ENCODE assay signal across 18 cellular contexts in genomic region chr6:112036088-112036637, GRCh38. TPM values are rescaled to one million over a fixed set of nuclear protein-coding genes. Genes with fewer than 3 reads are reported as not detected.
DNase-seq lines count a peak whose midpoint lies in the region; ATAC-seq and TF ChIP-seq lines count a peak whose summit lies in the region.
"Had no signal": no experiment of that assay in that cellular context is flagged by ENCODE, and none has a peak within 500 bp of the region (broad histone marks: within the 10 kb centered on the region; RNA-seq: fewer than 3 reads in every experiment).

No MANE protein-coding gene starts in this region.

- H2BK5ac ChIP-seq in mesenchymal stem cell (ENCODE audit: low read depth, low read length, poor library complexity, severe bottlenecking): no peak overlapping the region

- CTCF ChIA-PET in SK-N-SH (lab: Yijun Ruan, JAX): interaction anchor here (0.5 to 2.0 kb wide), 5 partner anchors 127 to 733 kb away, joined by 3 to 6 read pairs (median 3); no protein-coding TSS in a partner anchor

- no peaks in the 10 kb centered on the region for H3K9me3 ChIP-seq in mesenchymal stem cell (ENCODE audit: control insufficient read depth, low read length)
- H3K9me3 ChIP-seq in subcutaneous abdominal adipose tissue (ENCODE audit: control insufficient read depth in 5 of 5, low read length in 5 of 5): no peaks in the 10 kb centered on the region
- no peaks in the 10 kb centered on the region for H3K9me3 ChIP-seq in SK-N-SH
- H3K9me3 ChIP-seq: pancreas had no signal

- H3K4me3 Mint-ChIP-seq in activated T-cell treated with anti-CD3 and anti-CD28 coated beads, Interleukin-2, amount 50 U/mL, for 4 hours: no peak overlapping the region
- no peak overlapping the region for H3K4me3 Mint-ChIP-seq in activated T-helper 2 cell treated with anti-CD3 and anti-CD28 coated beads, Interferon-gamma antibody, Interleukin-2, Interleukin-4, amounts not matched to agents 10 μg/mL and 5 μg/mL and 100 μg/mL, durations not matched to agents 14 hours and 24 hours and 36 hours (ENCODE audit: low read depth)

- peak overlapping the region; percentile 68 for H3K9ac ChIP-seq in mesenchymal stem cell (ENCODE audit: low read length)
- H3K9ac ChIP-seq in subcutaneous abdominal adipose tissue (ENCODE audit: low read length in 5 of 5): peak overlapping the region in 3 of 5 donors; percentile 11 to 55 (median 18)
- no peak overlapping the region for H3K9ac ChIP-seq in SK-N-SH

- TF ChIP-seq EP300 in SK-N-SH (IDR thresholded peaks at IDR 0.05; ENCODE audit: borderline replicate concordance in 1 of 2, low read depth in 1 of 2, low read length in 1 of 2): no peak

- no peak overlapping the region for H4K91ac ChIP-seq in mesenchymal stem cell (ENCODE audit: low read length)

- no peak for TF ChIP-seq CTCF in SK-N-SH (IDR thresholded peaks at IDR 0.05)

- peak overlapping the region in 1 of 2 experiments; percentile 37 for H2BK12ac ChIP-seq in mesenchymal stem cell (ENCODE audit: low read length in 2 of 2)

- no peaks in the 10 kb centered on the region for H4K20me1 ChIP-seq in SK-N-SH (ENCODE audit: insufficient read depth)

- H3K27me3 ChIP-seq in mesenchymal stem cell (ENCODE audit: control insufficient read depth in 1 of 2, insufficient read depth in 1 of 2, low read length in 2 of 2): no peaks in the 10 kb centered on the region
- peaks cover 0 to 4% (median 0%) of the 10 kb centered on the region in 5 donors for H3K27me3 ChIP-seq in subcutaneous abdominal adipose tissue (ENCODE audit: control insufficient read depth in 5 of 5, insufficient read depth in 4 of 5, low read length in 5 of 5)
- H3K27me3 ChIP-seq in SK-N-SH (ENCODE audit: insufficient read depth): no peaks in the 10 kb centered on the region
- H3K27me3 ChIP-seq: pancreas had no signal

- H2BK120ac ChIP-seq in mesenchymal stem cell (ENCODE audit: low read depth, low read length): no peak overlapping the region

- no peak for DNase-seq in activated T-cell treated with anti-CD3 and anti-CD28 coated beads, Interleukin-2, amount 50 U/mL, for 4 hours
- DNase-seq in activated T-cell treated with anti-CD3 and anti-CD28 coated beads for 4 hours (no peak), mesenchymal stem cell (no peak), SK-N-SH (no peak), SW 1271 (lab: John Stamatoyannopoulos, UW) (no peak)
- no peak for DNase-seq in activated T-helper 2 cell treated with anti-CD3 and anti-CD28 coated beads, Interferon-gamma antibody, Interleukin-2, Interleukin-4, amounts not matched to agents 10 μg/mL and 5 μg/mL and 100 μg/mL, durations not matched to agents 14 hours and 24 hours and 36 hours (ENCODE audit: low spot score)
- DNase-seq in activated CD4-positive, CD25-positive, alpha-beta regulatory T cell (lab: John Stamatoyannopoulos, UW): no peak
- DNase-seq: ACHN; activated effector memory CD4-positive, alpha-beta T cell treated with Interleukin-2 at 50 U/mL for 16 hours; CD4-positive, CD25-positive, alpha-beta regulatory T cell; hypothalamus; NCI-H1436 treated with DMSO at 0.1 percent for 48 hours; pancreas; stimulated activated CD4-positive, alpha-beta T cell treated with anti-CD3 and anti-CD28 coated beads, Interleukin-12 subunit alpha, Interleukin-12 subunit beta, amount 100 ng/mL, for 4 hours had no signal

- no peak overlapping the region for H4K8ac ChIP-seq in mesenchymal stem cell (ENCODE audit: low read length)

- intact Hi-C loops in activated T-helper 2 cell treated with anti-CD3 and anti-CD28 coated beads, Interferon-gamma antibody, Interleukin-2, Interleukin-4, amounts not matched to agents 10 μg/mL and 5 μg/mL and 100 μg/mL, durations not matched to agents 14 hours and 24 hours and 36 hours (cut with micrococcal nuclease): loop anchor here (1.0 kb wide), 3 partner anchors 8 to 232 kb away; no protein-coding TSS in a partner anchor

- H3K27ac Mint-ChIP-seq in activated T-helper 2 cell treated with anti-CD3 and anti-CD28 coated beads, Interferon-gamma antibody, Interleukin-2, Interleukin-4, amounts not matched to agents 10 μg/mL and 5 μg/mL and 100 μg/mL, durations not matched to agents 14 hours and 24 hours and 36 hours: peak overlapping the region; percentile 84

- H3K23ac ChIP-seq in mesenchymal stem cell (ENCODE audit: low read length in 2 of 2): no peak overlapping the region

- no peak for TF ChIP-seq RAD21 in SK-N-SH (IDR thresholded peaks at IDR 0.05; ENCODE audit: low read length)

- no peaks in the 10 kb centered on the region for H3K9me3 Mint-ChIP-seq in activated T-cell treated with anti-CD3 and anti-CD28 coated beads, Interleukin-2, amount 50 U/mL, for 4 hours
- H3K9me3 Mint-ChIP-seq in activated T-helper 2 cell treated with anti-CD3 and anti-CD28 coated beads, Interferon-gamma antibody, Interleukin-2, Interleukin-4, amounts not matched to agents 10 μg/mL and 5 μg/mL and 100 μg/mL, durations not matched to agents 14 hours and 24 hours and 36 hours: no peaks in the 10 kb centered on the region
- H3K9me3 Mint-ChIP-seq: CD4-positive, CD25-positive, alpha-beta regulatory T cell had no signal

- 73% methylated on average over 4 of the region's 4 CpGs for WGBS in mesenchymal stem cell
- 94% methylated on average over 3 of the region's 4 CpGs for WGBS in SK-N-SH (ENCODE audit: low lambda C conversion rate)

- H3K79me1 ChIP-seq in mesenchymal stem cell (replicated peaks; ENCODE audit: low read length, poor library complexity, severe bottlenecking): no peaks in the 10 kb centered on the region

- H3K4me3 ChIP-seq in mesenchymal stem cell (ENCODE audit: insufficient read depth in 1 of 2, low read depth in 1 of 2, low read length in 2 of 2) (no peak overlapping the region), subcutaneous abdominal adipose tissue (ENCODE audit: low read depth in 1 of 5, low read length in 5 of 5) (no peak overlapping the region), SK-N-SH (ENCODE audit: low read depth in 2 of 2, low read length in 1 of 2) (no peak overlapping the region)
- H3K4me3 ChIP-seq: pancreas had no signal

- H3K79me2 ChIP-seq in SK-N-SH (ENCODE audit: insufficient read depth): no peaks in the 10 kb centered on the region

- H3K27ac ChIP-seq in mesenchymal stem cell (ENCODE audit: low read length, poor library complexity, severe bottlenecking): no peak overlapping the region
- peak overlapping the region; percentile 98 for H3K27ac ChIP-seq in subcutaneous abdominal adipose tissue (ENCODE audit: low read depth, low read length)
- H3K27ac ChIP-seq in SK-N-SH (ENCODE audit: low read depth in 2 of 2, low read length in 1 of 2): peak overlapping the region in 1 of 2 experiments; percentile 87; a peak in 2 of 4 replicates
- H3K27ac ChIP-seq: pancreas had no signal

- H2AFZ ChIP-seq in mesenchymal stem cell (ENCODE audit: low read depth, low read length) (no peak overlapping the region), SK-N-SH (ENCODE audit: low read depth) (no peak overlapping the region)

- H3K4me1 ChIP-seq in mesenchymal stem cell (ENCODE audit: control insufficient read depth, insufficient read depth, low read depth, low read length): peaks cover 12% of the 10 kb centered on the region
- H3K4me1 ChIP-seq in subcutaneous abdominal adipose tissue (ENCODE audit: control insufficient read depth in 5 of 5, insufficient read depth in 5 of 5, low read length in 5 of 5): peaks cover 27 to 94% (median 78%) of the 10 kb centered on the region in 5 donors
- H3K4me1 ChIP-seq in SK-N-SH (ENCODE audit: control insufficient read depth in 1 of 2, insufficient read depth in 2 of 2, low read depth in 1 of 2, low read length in 1 of 2): peaks cover 3 to 24% of the 10 kb centered on the region in 2 experiments
- H3K4me1 ChIP-seq: pancreas had no signal

- peaks cover 64% of the 10 kb centered on the region for H3K4me1 Mint-ChIP-seq in activated T-cell treated with anti-CD3 and anti-CD28 coated beads, Interleukin-2, amount 50 U/mL, for 4 hours (ENCODE audit: low read depth)
- H3K4me1 Mint-ChIP-seq in activated T-helper 2 cell treated with anti-CD3 and anti-CD28 coated beads, Interferon-gamma antibody, Interleukin-2, Interleukin-4, amounts not matched to agents 10 μg/mL and 5 μg/mL and 100 μg/mL, durations not matched to agents 14 hours and 24 hours and 36 hours (ENCODE audit: low read depth): peaks cover 67% of the 10 kb centered on the region

- peak overlapping the region in 1 of 2 experiments; percentile 61 for H3K18ac ChIP-seq in mesenchymal stem cell (ENCODE audit: low read depth in 1 of 2, low read length in 2 of 2)

- H3K9me2 ChIP-seq in SK-N-SH: no peaks in the 10 kb centered on the region

- no peaks in the 10 kb centered on the region for H3K27me3 Mint-ChIP-seq in activated T-cell treated with anti-CD3 and anti-CD28 coated beads, Interleukin-2, amount 50 U/mL, for 4 hours (ENCODE audit: low read depth)
- H3K27me3 Mint-ChIP-seq in activated T-helper 2 cell treated with anti-CD3 and anti-CD28 coated beads, Interferon-gamma antibody, Interleukin-2, Interleukin-4, amounts not matched to agents 10 μg/mL and 5 μg/mL and 100 μg/mL, durations not matched to agents 14 hours and 24 hours and 36 hours (ENCODE audit: low read depth): no peaks in the 10 kb centered on the region
- H3K27me3 Mint-ChIP-seq: CD4-positive, CD25-positive, alpha-beta regulatory T cell had no signal

- no peak overlapping the region for H2BK15ac ChIP-seq in mesenchymal stem cell (ENCODE audit: low read depth, poor library complexity, severe bottlenecking)

- no peaks in the 10 kb centered on the region for H3K36me3 Mint-ChIP-seq in activated T-cell treated with anti-CD3 and anti-CD28 coated beads, Interleukin-2, amount 50 U/mL, for 4 hours (ENCODE audit: insufficient read depth)
- H3K36me3 Mint-ChIP-seq in activated T-helper 2 cell treated with anti-CD3 and anti-CD28 coated beads, Interferon-gamma antibody, Interleukin-2, Interleukin-4, amounts not matched to agents 10 μg/mL and 5 μg/mL and 100 μg/mL, durations not matched to agents 14 hours and 24 hours and 36 hours (ENCODE audit: low read depth): peaks cover 6% of the 10 kb centered on the region
- H3K36me3 Mint-ChIP-seq: CD4-positive, CD25-positive, alpha-beta regulatory T cell had no signal

- no peak overlapping the region for H3K4ac ChIP-seq in mesenchymal stem cell (ENCODE audit: low read depth in 1 of 2, low read length in 2 of 2)

- POLR2A ChIA-PET in SK-N-SH (lab: Yijun Ruan, JAX): no interaction called here

- peak; percentile 32 for ATAC-seq in activated T-cell treated with anti-CD3 and anti-CD28 coated beads, Interleukin-2, amount 50 U/mL, for 4 hours

- no peak overlapping the region for H3K4me2 ChIP-seq in mesenchymal stem cell (ENCODE audit: low read length, poor library complexity, severe bottlenecking)
- H3K4me2 ChIP-seq in SK-N-SH: no peak overlapping the region

- no peak overlapping the region for H3K14ac ChIP-seq in mesenchymal stem cell (ENCODE audit: low read length in 2 of 2)

- peaks cover 26% of the 10 kb centered on the region for H3F3A ChIP-seq in SK-N-SH (replicated peaks; ENCODE audit: insufficient read depth)

- H2AK5ac ChIP-seq in mesenchymal stem cell (ENCODE audit: low read length, severe bottlenecking): peak overlapping the region; percentile 64

- no peaks in the 10 kb centered on the region for H3K36me3 ChIP-seq in mesenchymal stem cell (ENCODE audit: control insufficient read depth in 1 of 2, insufficient read depth in 2 of 2, low read depth in 1 of 2, low read length in 2 of 2)
- H3K36me3 ChIP-seq in subcutaneous abdominal adipose tissue (ENCODE audit: control insufficient read depth in 5 of 5, insufficient read depth in 5 of 5, low read length in 5 of 5): no peaks in the 10 kb centered on the region
- no peaks in the 10 kb centered on the region for H3K36me3 ChIP-seq in SK-N-SH (replicated peaks in 1 of 2; ENCODE audit: control insufficient read depth in 1 of 2, insufficient read depth in 2 of 2, low read length in 1 of 2)
- H3K36me3 ChIP-seq: pancreas had no signal

RNA-seq across cellular contexts. Expression of gene CCN6, which starts 17.7 kb away (rescaled TPM):
- total RNA-seq in activated T-cell treated with anti-CD3 and anti-CD28 coated beads, Interleukin-2, amount 50 U/mL, for 4 hours: under 1 TPM; 0.43 to 0.90 (median 0.58) TPM
- total RNA-seq in activated T-helper 2 cell treated with anti-CD3 and anti-CD28 coated beads, Interferon-gamma antibody, Interleukin-2, Interleukin-4, amounts not matched to agents 10 μg/mL and 5 μg/mL and 100 μg/mL, durations not matched to agents 14 hours and 24 hours and 36 hours: 0.34 TPM in 1 of 2 replicates, not detected in the other
- not detected for polyA plus RNA-seq in mesenchymal stem cell (2013, experiment 1 of 2)
- 0.05 TPM for polyA plus RNA-seq in mesenchymal stem cell (2013, experiment 2 of 2)
- not detected in 2 replicates for polyA plus RNA-seq in SK-N-SH (2012; rRNA removed)
- polyA plus RNA-seq in SK-N-SH (2012; cell fraction: cytosol; rRNA removed): not detected in 2 replicates
- polyA plus RNA-seq in SK-N-SH (2012; cell fraction: nucleus; rRNA removed): not detected in 2 replicates
- total RNA-seq: CD4-positive, CD25-positive, alpha-beta regulatory T cell; H1; HT1080; pancreas; T-helper 2 cell treated with Interferon-gamma antibody and Interleukin-4, amounts not matched to agents 100 ng/mL and 5 ng/mL, for 36 hours had no signal
- polyA plus RNA-seq: H1, pancreas had no signal

RNA-seq across cellular contexts. Expression of gene TUBE1, which starts 51.1 kb away (rescaled TPM):
- 10 to 100 TPM; 36.3 to 55.3 (median 42.6) TPM for total RNA-seq in activated T-cell treated with anti-CD3 and anti-CD28 coated beads, Interleukin-2, amount 50 U/mL, for 4 hours
- total RNA-seq in activated T-helper 2 cell treated with anti-CD3 and anti-CD28 coated beads, Interferon-gamma antibody, Interleukin-2, Interleukin-4, amounts not matched to agents 10 μg/mL and 5 μg/mL and 100 μg/mL, durations not matched to agents 14 hours and 24 hours and 36 hours: 21.0 and 24.3 TPM in 2 replicates
- 8.3 TPM for polyA plus RNA-seq in mesenchymal stem cell (2013, experiment 1 of 2)
- 8.9 TPM for polyA plus RNA-seq in mesenchymal stem cell (2013, experiment 2 of 2)
- polyA plus RNA-seq in SK-N-SH (2012; rRNA removed): 11.9 and 14.6 TPM in 2 replicates
- polyA plus RNA-seq in SK-N-SH (2012; cell fraction: cytosol; rRNA removed): 9.9 and 10.9 TPM in 2 replicates
- 22.4 and 46.4 TPM in 2 replicates for polyA plus RNA-seq in SK-N-SH (2012; cell fraction: nucleus; rRNA removed)

RNA-seq across cellular contexts. Expression of gene FAM229B, which starts 51.2 kb away (rescaled TPM):
- total RNA-seq in activated T-cell treated with anti-CD3 and anti-CD28 coated beads, Interleukin-2, amount 50 U/mL, for 4 hours: 1 to 10 TPM; 2.8 to 3.8 (median 3.1) TPM
- total RNA-seq in activated T-helper 2 cell treated with anti-CD3 and anti-CD28 coated beads, Interferon-gamma antibody, Interleukin-2, Interleukin-4, amounts not matched to agents 10 μg/mL and 5 μg/mL and 100 μg/mL, durations not matched to agents 14 hours and 24 hours and 36 hours: 1.1 and 3.1 TPM in 2 replicates
- polyA plus RNA-seq in mesenchymal stem cell (2013, experiment 1 of 2): 24.5 TPM
- polyA plus RNA-seq in mesenchymal stem cell (2013, experiment 2 of 2): 24.6 TPM
- 15.9 and 20.6 TPM in 2 replicates for polyA plus RNA-seq in SK-N-SH (2012; rRNA removed)
- polyA plus RNA-seq in SK-N-SH (2012; cell fraction: cytosol; rRNA removed): 18.5 and 21.2 TPM in 2 replicates
- polyA plus RNA-seq in SK-N-SH (2012; cell fraction: nucleus; rRNA removed): 6.7 and 7.1 TPM in 2 replicates
